1 cellular context compared by ENCODE assay signal in the genomic region with DNA sequence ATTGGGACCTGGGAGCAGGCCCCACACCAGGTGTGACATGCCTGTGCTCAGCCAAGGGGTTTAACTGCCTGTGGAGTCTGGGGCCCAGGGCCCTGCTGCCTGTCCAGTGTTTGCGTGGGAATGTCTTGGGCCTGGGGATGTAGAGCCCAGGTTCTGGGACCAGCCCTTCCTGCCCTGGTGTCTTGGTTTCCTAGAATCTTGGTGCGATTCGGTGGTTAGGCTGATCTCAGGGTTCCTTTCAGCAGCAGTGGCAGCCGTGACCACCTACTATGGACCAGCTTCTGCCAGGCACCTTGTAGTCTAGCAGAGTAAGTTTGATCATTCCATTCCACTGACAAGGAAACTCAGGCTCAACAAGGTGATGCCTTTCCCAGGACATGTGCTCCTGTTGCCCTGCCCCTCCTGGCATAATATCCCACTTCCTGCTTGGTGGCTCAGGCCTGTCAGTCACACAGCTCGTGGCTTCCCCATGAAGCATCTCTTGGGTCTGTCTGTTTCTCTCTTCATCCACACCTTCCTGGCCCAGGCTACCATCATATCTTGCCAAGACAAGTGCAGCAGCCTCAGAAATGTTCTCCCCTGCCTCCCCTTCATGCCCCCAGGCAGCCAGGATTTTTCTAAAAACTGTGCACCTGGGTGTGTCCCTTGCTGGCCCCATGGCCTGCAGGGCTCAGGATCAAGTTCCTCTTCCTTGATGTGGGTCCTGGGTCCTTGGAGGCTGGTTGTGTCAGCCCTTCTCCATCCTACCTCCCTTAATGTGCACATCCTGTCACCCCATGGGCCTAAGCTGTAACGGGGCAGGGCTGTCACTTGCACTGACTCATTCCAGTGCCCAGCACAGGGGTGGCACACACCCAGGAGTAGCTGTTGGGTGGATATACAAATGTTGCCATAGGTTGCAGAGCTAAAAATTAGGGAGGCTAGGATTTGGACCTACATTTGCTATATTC.
TF ChIP-seq lines count a peak whose summit lies in the region.

No MANE protein-coding gene starts in this region.

TF ChIP-seq in GM12878, 131 proteins besides CTCF, POLR2A, EP300 and RAD21:
- TF ChIP-seq, protein P1, sequence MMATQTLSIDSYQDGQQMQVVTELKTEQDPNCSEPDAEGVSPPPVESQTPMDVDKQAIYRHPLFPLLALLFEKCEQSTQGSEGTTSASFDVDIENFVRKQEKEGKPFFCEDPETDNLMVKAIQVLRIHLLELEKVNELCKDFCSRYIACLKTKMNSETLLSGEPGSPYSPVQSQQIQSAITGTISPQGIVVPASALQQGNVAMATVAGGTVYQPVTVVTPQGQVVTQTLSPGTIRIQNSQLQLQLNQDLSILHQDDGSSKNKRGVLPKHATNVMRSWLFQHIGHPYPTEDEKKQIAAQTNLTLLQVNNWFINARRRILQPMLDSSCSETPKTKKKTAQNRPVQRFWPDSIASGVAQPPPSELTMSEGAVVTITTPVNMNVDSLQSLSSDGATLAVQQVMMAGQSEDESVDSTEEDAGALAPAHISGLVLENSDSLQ (IDR thresholded peaks at IDR 0.05): peak; percentile 33; the same call in 1 of the 2 replicates
- TF ChIP-seq, protein P2, sequence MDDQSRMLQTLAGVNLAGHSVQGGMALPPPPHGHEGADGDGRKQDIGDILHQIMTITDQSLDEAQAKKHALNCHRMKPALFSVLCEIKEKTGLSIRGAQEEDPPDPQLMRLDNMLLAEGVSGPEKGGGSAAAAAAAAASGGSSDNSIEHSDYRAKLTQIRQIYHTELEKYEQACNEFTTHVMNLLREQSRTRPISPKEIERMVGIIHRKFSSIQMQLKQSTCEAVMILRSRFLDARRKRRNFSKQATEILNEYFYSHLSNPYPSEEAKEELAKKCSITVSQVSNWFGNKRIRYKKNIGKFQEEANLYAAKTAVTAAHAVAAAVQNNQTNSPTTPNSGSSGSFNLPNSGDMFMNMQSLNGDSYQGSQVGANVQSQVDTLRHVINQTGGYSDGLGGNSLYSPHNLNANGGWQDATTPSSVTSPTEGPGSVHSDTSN (IDR thresholded peaks at IDR 0.05; ENCODE audit: insufficient replicate concordance, low read depth, low read length): peak; percentile 7
- TF ChIP-seq CBFB (IDR thresholded peaks at IDR 0.05; ENCODE audit: low read depth): no peak
